9 cellular contexts compared by ENCODE assay signal in genomic region chr10:92066386-92066785, GRCh38.
"Had no signal": no experiment of that assay in that cellular context is flagged by ENCODE, and none has a peak within 500 bp of the region (broad histone marks: within the 10 kb centered on the region; RNA-seq: fewer than 3 reads in every experiment).

No MANE protein-coding gene starts in this region.

- H3K4me3 ChIP-seq: GM23248, GM23338, HAP-1 had no signal

- H2AFZ ChIP-seq: GM23248, GM23338 had no signal

- H3K9me3 ChIP-seq: HAP-1 had no signal

- H3K27ac ChIP-seq: GM23248 had no signal

- DNase-seq: GM23248, GOT3, H7, H9, HCEC 1CT, HFFc6 had no signal

- H3K4me2 ChIP-seq: GM23338 had no signal

- ATAC-seq: GM23338, HCT116 had no signal

- H3K36me3 ChIP-seq: HAP-1 had no signal

- H3K9ac ChIP-seq: GM23248 had no signal
